In genomic region chr1:21574464-21575151, GRCh38 we compare ENCODE assay signal across 8 cellular contexts.
DNase-seq lines count a peak whose midpoint lies in the region; ATAC-seq and TF ChIP-seq lines count a peak whose summit lies in the region.

No MANE protein-coding gene starts in this region.

- TF ChIP-seq CTCF in Panc1 (IDR thresholded peaks at IDR 0.05) (no peak), gastroesophageal sphincter (IDR thresholded peaks at IDR 0.05) (no peak)

- TF ChIP-seq EP300 in gastroesophageal sphincter (IDR thresholded peaks at IDR 0.05), result no peak

- CTCF ChIA-PET in Panc1 (lab: Charles Lee), result no interaction called here

- H3K4me1 ChIP-seq in Panc1 (ENCODE audit: control insufficient read depth, insufficient read depth, low read length) (no peaks in the 10 kb centered on the region; the same call in none of the 2 replicates), gastroesophageal sphincter (peaks cover 0 to 24% (median 5%) of the 10 kb centered on the region in 3 donors)

- H3K27ac ChIP-seq in Panc1 (ENCODE audit: low read length), result no peak overlapping the region
- H3K27ac ChIP-seq in gastroesophageal sphincter, result peak overlapping the region; percentile 59 to 86 (median 82)

- H3K4me3 ChIP-seq in Panc1 (ENCODE audit: low read depth in 2 of 2, low read length in 2 of 2), result no peak overlapping the region
- peak overlapping the region in 1 of 2 donors; percentile 23 for H3K4me3 ChIP-seq in gastroesophageal sphincter

- no peaks in the 10 kb centered on the region for H3K27me3 ChIP-seq in Panc1 (ENCODE audit: control insufficient read depth, insufficient read depth, low read length)
- no peaks in the 10 kb centered on the region for H3K27me3 ChIP-seq in gastroesophageal sphincter

- peak; percentile 10 for DNase-seq in EH (ENCODE audit: low read depth)
- DNase-seq in Panc1 (ENCODE audit: low read depth, low spot score), result no peak
- DNase-seq in posterior vena cava (ENCODE audit: low spot score), result peak; percentile 87
- no peak for DNase-seq in NCI-H1048 (lab: John Stamatoyannopoulos, UW)

- intact Hi-C loops in Panc1 (cut with micrococcal nuclease; ENCODE audit: unreplicated experiment), result loop anchor here (2.0 kb wide), 1 partner anchor 204 kb away; no protein-coding TSS in a partner anchor
- intact Hi-C loops in posterior vena cava (cut with DNase I), result no loop called here

- H3K36me3 ChIP-seq in Panc1 (ENCODE audit: control insufficient read depth, insufficient read depth, low read length) (no peaks in the 10 kb centered on the region), gastroesophageal sphincter (no peaks in the 10 kb centered on the region)

- H3K9me3 ChIP-seq in Panc1 (ENCODE audit: control insufficient read depth, insufficient read depth, low read depth, low read length) (no peaks in the 10 kb centered on the region), gastroesophageal sphincter (peaks cover 0 to 6% (median 0%) of the 10 kb centered on the region in 3 donors)

- no peak for TF ChIP-seq POLR2A in gastroesophageal sphincter (IDR thresholded peaks at IDR 0.05)

- BruUV-seq in Panc1 (replicated peaks; lab: Mats Ljungman, UMichigan), result no TSS peak

- in situ Hi-C loops in Panc1 (cut with HindIII; ENCODE audit: low pct_unique_long_range_greater_than_20kb, low sequenced_read_pairs), result no loop called here

- POLR2A ChIA-PET in Panc1 (lab: Charles Lee), result no interaction called here

- WGBS in gastroesophageal sphincter (ENCODE audit: low coverage in 1 of 2), 2 donors, result 4 to 26% methylated on average over 4 to 6 of the region's 31 CpGs

- peak; percentile 40 for ATAC-seq in Panc1
- peak; percentile 77 for ATAC-seq in gastroesophageal sphincter
- ATAC-seq in GM18873 (IDR thresholded peaks at IDR 0.05; ENCODE audit: low FRiP score, unreplicated experiment), result no peak
- no peak for ATAC-seq in HG03280 (IDR thresholded peaks at IDR 0.05; ENCODE audit: unreplicated experiment)
- ATAC-seq in GM21576 (IDR thresholded peaks at IDR 0.05; ENCODE audit: unreplicated experiment), result no peak

Comparison
In these comparisons a context has a peak if more than half of its experiments do, and no peak if none do; other contexts are left out.
1. DNase-seq: peak in EH (single experiment) and posterior vena cava (single experiment); none in Panc1 (single experiment) and NCI-H1048 (single experiment).
2. ATAC-seq: peak in Panc1 (single experiment) and gastroesophageal sphincter (single experiment); none in GM18873 (single experiment), HG03280 (single experiment) and GM21576 (single experiment).